14 cellular contexts compared by ENCODE assay signal in the genomic region with DNA sequence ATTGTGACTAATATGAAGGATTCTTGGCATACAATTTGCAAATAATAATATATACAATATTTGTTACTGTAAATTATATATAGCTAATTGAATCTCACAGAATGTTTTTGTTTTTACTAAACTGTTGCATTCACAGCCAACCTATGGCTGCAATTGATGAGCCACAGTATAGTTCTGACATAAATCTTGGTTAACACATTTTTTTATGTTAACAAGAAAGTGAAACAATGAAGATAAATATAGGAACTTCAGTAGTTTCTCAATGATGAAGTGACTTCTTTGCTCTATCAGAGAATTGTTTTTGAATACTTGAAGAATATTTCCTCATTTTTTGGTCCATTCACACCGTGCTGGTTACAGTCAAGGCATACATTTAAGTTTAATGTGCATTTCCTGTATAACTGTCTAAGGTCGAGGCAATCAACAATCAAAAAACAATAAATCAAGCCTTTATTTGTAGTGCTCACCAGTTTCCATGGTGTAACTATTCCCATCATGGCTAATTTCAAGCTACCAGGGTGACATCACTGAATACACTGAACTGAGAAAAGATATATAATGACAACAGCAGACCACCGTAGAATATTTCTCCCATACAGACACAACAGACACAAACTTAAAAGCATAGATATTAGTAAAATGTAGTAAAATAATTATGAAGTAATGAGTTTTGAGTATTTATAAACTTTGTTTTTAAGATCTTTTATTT.
"Had no signal": no experiment of that assay in that cellular context is flagged by ENCODE, and none has a peak within 500 bp of the region (broad histone marks: within the 10 kb centered on the region; RNA-seq: fewer than 3 reads in every experiment).

No MANE protein-coding gene starts in this region.

- H3K4me3 ChIP-seq: ascending aorta, breast epithelium, gastrocnemius medialis, heart right ventricle, left ventricle myocardium inferior had no signal

- H3K27me3 Mint-ChIP-seq: activated naive CD4-positive, alpha-beta T cell treated with anti-CD3 and anti-CD28 coated beads, Interleukin-2, amount 10 ng/mL, durations not matched to agents 7 days and 5 days; activated T-cell treated with anti-CD3 and anti-CD28 coated beads, Interleukin-2, amount 50 U/mL, for 24 hours; stimulated activated memory B cell treated with anti-CD40 and anti-IgM and Interleukin-4, amounts not matched to agents 10 μg/mL and 1 μg/mL and 100 μg/mL, for 72 hours had no signal

- H3K4me3 Mint-ChIP-seq: activated naive CD4-positive, alpha-beta T cell treated with anti-CD3 and anti-CD28 coated beads, Interleukin-2, amount 10 ng/mL, durations not matched to agents 7 days and 5 days; activated T-cell treated with anti-CD3 and anti-CD28 coated beads, Interleukin-2, amount 50 U/mL, for 24 hours; naive B cell; stimulated activated memory B cell treated with anti-CD40 and anti-IgM and Interleukin-4, amounts not matched to agents 10 μg/mL and 1 μg/mL and 100 μg/mL, for 72 hours had no signal

- H3K27me3 ChIP-seq: ascending aorta, breast epithelium, gastrocnemius medialis, heart right ventricle, neutrophil had no signal

- H3K36me3 Mint-ChIP-seq: activated naive CD4-positive, alpha-beta T cell treated with anti-CD3 and anti-CD28 coated beads, Interleukin-2, amount 10 ng/mL, durations not matched to agents 7 days and 5 days; stimulated activated memory B cell treated with anti-CD40 and anti-IgM and Interleukin-4, amounts not matched to agents 10 μg/mL and 1 μg/mL and 100 μg/mL, for 72 hours had no signal

- H3K27ac ChIP-seq: ascending aorta, breast epithelium, gastrocnemius medialis, heart right ventricle, left ventricle myocardium inferior, neutrophil had no signal

- H3K27ac Mint-ChIP-seq: activated naive CD4-positive, alpha-beta T cell treated with anti-CD3 and anti-CD28 coated beads, Interleukin-2, amount 10 ng/mL, durations not matched to agents 7 days and 5 days; activated T-cell treated with anti-CD3 and anti-CD28 coated beads, Interleukin-2, amount 50 U/mL, for 24 hours; naive B cell; stimulated activated memory B cell treated with anti-CD40 and anti-IgM and Interleukin-4, amounts not matched to agents 10 μg/mL and 1 μg/mL and 100 μg/mL, for 72 hours had no signal

- H3K36me3 ChIP-seq: ascending aorta, breast epithelium, gastrocnemius medialis, heart right ventricle, left ventricle myocardium inferior, neutrophil had no signal

- DNase-seq: activated CD4-positive, alpha-beta T cell treated with anti-CD3 and anti-CD28 coated beads, Interleukin-2, amount 50 U/mL, for 4 hours; activated naive CD4-positive, alpha-beta T cell treated with anti-CD3 and anti-CD28 coated beads, Interleukin-2, amount 10 ng/mL, durations not matched to agents 7 days and 5 days; activated T-cell treated with anti-CD3 and anti-CD28 coated beads, Interleukin-2, amount 50 U/mL, for 24 hours; dermis blood vessel endothelial cell; erythroblast; gastrocnemius medialis; heart right ventricle; left ventricle myocardium inferior; naive B cell had no signal

- ATAC-seq: activated CD4-positive, CD25-positive, alpha-beta regulatory T cell treated with anti-CD3 and anti-CD28 coated beads, Interleukin-2, amount 50 U/mL, for 24 hours; gastrocnemius medialis; heart right ventricle; stimulated activated memory B cell treated with anti-CD40 and anti-IgM and Interleukin-4, amounts not matched to agents 10 μg/mL and 1 μg/mL and 100 μg/mL, for 72 hours had no signal

- H3K9me3 ChIP-seq: ascending aorta, breast epithelium, gastrocnemius medialis, neutrophil had no signal

- H3K4me1 Mint-ChIP-seq: activated naive CD4-positive, alpha-beta T cell treated with anti-CD3 and anti-CD28 coated beads, Interleukin-2, amount 10 ng/mL, durations not matched to agents 7 days and 5 days; naive B cell; stimulated activated memory B cell treated with anti-CD40 and anti-IgM and Interleukin-4, amounts not matched to agents 10 μg/mL and 1 μg/mL and 100 μg/mL, for 72 hours had no signal

- H3K9me3 Mint-ChIP-seq: activated naive CD4-positive, alpha-beta T cell treated with anti-CD3 and anti-CD28 coated beads, Interleukin-2, amount 10 ng/mL, durations not matched to agents 7 days and 5 days; activated T-cell treated with anti-CD3 and anti-CD28 coated beads, Interleukin-2, amount 50 U/mL, for 24 hours; stimulated activated memory B cell treated with anti-CD40 and anti-IgM and Interleukin-4, amounts not matched to agents 10 μg/mL and 1 μg/mL and 100 μg/mL, for 72 hours had no signal

- H3K4me1 ChIP-seq: breast epithelium, gastrocnemius medialis, heart right ventricle, left ventricle myocardium inferior had no signal
